8 cellular contexts compared by ENCODE assay signal in genomic region chrX:153968255-153968654, GRCh38. TPM values are rescaled to one million over a fixed set of nuclear protein-coding genes. Genes with fewer than 3 reads are reported as not detected.
DNase-seq lines count a peak whose midpoint lies in the region; ATAC-seq, FAIRE-seq and TF ChIP-seq lines count a peak whose summit lies in the region.

No MANE protein-coding gene starts in this region.

- peaks cover 0 to 1% (median 0%) of the 10 kb centered on the region in 7 donors for H3K9me3 Mint-ChIP-seq in CD4-positive, CD25-positive, alpha-beta regulatory T cell

- no peak for TF ChIP-seq RAD21 in neural cell (conservative IDR thresholded peaks at IDR 0.05)

- no peak for DNase-seq in CD4-positive, CD25-positive, alpha-beta regulatory T cell
- DNase-seq in Karpas-422: no peak
- DNase-seq in coronary artery (ENCODE audit: low spot score): no peak
- no peak for DNase-seq in NCI-H1105 (lab: John Stamatoyannopoulos, UW)
- no peak for DNase-seq in NCI-H345 treated with DMSO at 0.1 percent for 48 hours (lab: John Stamatoyannopoulos, UW; ENCODE audit: unreplicated experiment)
- no peak for DNase-seq in H54 (ENCODE audit: insufficient read length, low spot score)

- TF ChIP-seq CTCF in coronary artery (IDR thresholded peaks at IDR 0.05): no peak
- no peak for TF ChIP-seq CTCF in neural cell (IDR thresholded peaks at IDR 0.05; ENCODE audit: poor library complexity, severe bottlenecking)

- H3K36me3 ChIP-seq in CD4-positive, CD25-positive, alpha-beta regulatory T cell (ENCODE audit: control insufficient read depth, insufficient read depth, low read length): peaks cover 11% of the 10 kb centered on the region
- H3K36me3 ChIP-seq in Karpas-422 (ENCODE audit: insufficient read depth, low read length) (no peaks in the 10 kb centered on the region), neural cell (ENCODE audit: insufficient read depth, low read length) (no peaks in the 10 kb centered on the region)

- TF ChIP-seq POLR2A in H54 (IDR thresholded peaks at IDR 0.05; ENCODE audit: low read depth, low read length): no peak

- H3K27me3 ChIP-seq in CD4-positive, CD25-positive, alpha-beta regulatory T cell (ENCODE audit: control insufficient read depth, insufficient read depth, low read length): no peaks in the 10 kb centered on the region
- H3K27me3 ChIP-seq in Karpas-422 (ENCODE audit: low read length) (no peaks in the 10 kb centered on the region), neural cell (ENCODE audit: insufficient read depth, low read depth, low read length) (no peaks in the 10 kb centered on the region)

- H2AFZ ChIP-seq in Karpas-422 (ENCODE audit: low read length): no peak overlapping the region
- H2AFZ ChIP-seq in neural cell (ENCODE audit: low read depth, low read length): no peak overlapping the region

- peaks cover 4% of the 10 kb centered on the region for H3K36me3 Mint-ChIP-seq in CD4-positive, CD25-positive, alpha-beta regulatory T cell

- no peak for TF ChIP-seq EP300 in neural cell (conservative IDR thresholded peaks at IDR 0.05; ENCODE audit: poor library complexity, severe bottlenecking)

- peaks cover 11% of the 10 kb centered on the region; the same call in 1 of the 2 replicates for H4K20me1 ChIP-seq in Karpas-422 (ENCODE audit: insufficient read depth, low read depth, low read length)
- H4K20me1 ChIP-seq in neural cell (ENCODE audit: insufficient read depth): no peaks in the 10 kb centered on the region

- peak overlapping the region; percentile 73 for H3K4me3 ChIP-seq in CD4-positive, CD25-positive, alpha-beta regulatory T cell (ENCODE audit: low read depth, low read length)
- peak overlapping the region; percentile 87 for H3K4me3 ChIP-seq in Karpas-422 (ENCODE audit: low read length)
- H3K4me3 ChIP-seq in coronary artery: peak overlapping the region; percentile 87
- H3K4me3 ChIP-seq in neural cell (ENCODE audit: low read length): peak overlapping the region; percentile 85

- H3K27ac ChIP-seq in CD4-positive, CD25-positive, alpha-beta regulatory T cell (ENCODE audit: insufficient read depth, low read length, poor library complexity, severe bottlenecking): peak overlapping the region; percentile 97
- H3K27ac ChIP-seq in Karpas-422 (ENCODE audit: low read length) (peak overlapping the region; percentile 95), coronary artery (peak overlapping the region; percentile 99), neural cell (ENCODE audit: low read length) (peak overlapping the region; percentile 98)

- ATAC-seq in CD4-positive, CD25-positive, alpha-beta regulatory T cell (ENCODE audit: low read depth in 2 of 2): no peak
- no peak for ATAC-seq in GM19035 (IDR thresholded peaks at IDR 0.05; ENCODE audit: unreplicated experiment)

- H3K27ac Mint-ChIP-seq in CD4-positive, CD25-positive, alpha-beta regulatory T cell: peak overlapping the region; percentile 89 to 97 (median 94)

- peak overlapping the region; percentile 89 to 100 (median 98) for H3K4me3 Mint-ChIP-seq in CD4-positive, CD25-positive, alpha-beta regulatory T cell

- H3K9me3 ChIP-seq in CD4-positive, CD25-positive, alpha-beta regulatory T cell (ENCODE audit: control insufficient read depth in 2 of 2, low read length in 2 of 2): no peaks in the 10 kb centered on the region
- no peaks in the 10 kb centered on the region for H3K9me3 ChIP-seq in Karpas-422 (ENCODE audit: low read length)
- no peaks in the 10 kb centered on the region for H3K9me3 ChIP-seq in neural cell (ENCODE audit: low read length)

- H3K4me1 Mint-ChIP-seq in CD4-positive, CD25-positive, alpha-beta regulatory T cell: peaks cover 0 to 55% (median 12%) of the 10 kb centered on the region in 4 donors

- H3K9ac ChIP-seq in Karpas-422 (ENCODE audit: low read length) (peak overlapping the region; percentile 97), neural cell (ENCODE audit: low read length) (peak overlapping the region; percentile 98)

- H3K4me2 ChIP-seq in Karpas-422 (ENCODE audit: low read depth, low read length, poor library complexity, severe bottlenecking) (peak overlapping the region; percentile 90), neural cell (ENCODE audit: low read length) (peak overlapping the region; percentile 55)

- no peaks in the 10 kb centered on the region for H3K9me2 ChIP-seq in Karpas-422 (replicated peaks; ENCODE audit: insufficient read depth, low read length)
- no peaks in the 10 kb centered on the region for H3K9me2 ChIP-seq in neural cell (ENCODE audit: insufficient read depth, low read length)

- H3K27me3 Mint-ChIP-seq in CD4-positive, CD25-positive, alpha-beta regulatory T cell: peaks cover 4% of the 10 kb centered on the region

- no peaks in the 10 kb centered on the region for H3F3A ChIP-seq in neural cell (ENCODE audit: insufficient read depth, low read length, poor library complexity, severe bottlenecking)

- no peak for FAIRE-seq in H54 (lab: Jason Lieb, UNC)

- peaks cover 45% of the 10 kb centered on the region for H3K4me1 ChIP-seq in CD4-positive, CD25-positive, alpha-beta regulatory T cell (ENCODE audit: control insufficient read depth, insufficient read depth, low read length, poor library complexity, severe bottlenecking)
- peaks cover 32% of the 10 kb centered on the region for H3K4me1 ChIP-seq in Karpas-422 (ENCODE audit: low read length)

- peaks cover 53% of the 10 kb centered on the region for H3K79me2 ChIP-seq in Karpas-422 (ENCODE audit: low read length)
- H3K79me2 ChIP-seq in neural cell (replicated peaks; ENCODE audit: insufficient read depth, low read length): peaks cover 33% of the 10 kb centered on the region

TF ChIP-seq in neural cell, 6 proteins besides CTCF, POLR2A, EP300 and RAD21:
- TF ChIP-seq TAF1 (IDR thresholded peaks at IDR 0.05; ENCODE audit: low read depth): no peak
- TF ChIP-seq SMC3 (conservative IDR thresholded peaks at IDR 0.05; ENCODE audit: poor library complexity): no peak
- no peak for TF ChIP-seq POLR2AphosphoS5 (IDR thresholded peaks at IDR 0.05)
- no peak for TF ChIP-seq REST (IDR thresholded peaks at IDR 0.05; ENCODE audit: borderline replicate concordance)
- TF ChIP-seq MXI1 (conservative IDR thresholded peaks at IDR 0.05; ENCODE audit: poor library complexity, severe bottlenecking): no peak
TF ChIP-seq in neural cell: peak in this region for 0.

RNA-seq across cellular contexts. Expression of gene HCFC1, which starts 3.4 kb away (rescaled TPM):
- total RNA-seq in CD4-positive, CD25-positive, alpha-beta regulatory T cell: 71.6 TPM
- polyA plus RNA-seq in CD4-positive, CD25-positive, alpha-beta regulatory T cell: 1 to 10 TPM; 3.0 to 4.3 (median 3.6) TPM
- 16.8 and 29.4 TPM in 2 replicates for total RNA-seq in Karpas-422 (2014; rRNA removed; shearing (Covaris generic); ENCODE audit: low replicate concordance)
- 7.3 and 10.3 TPM in 2 replicates for polyA plus RNA-seq in neural cell
- polyA minus RNA-seq in neural cell: 25.5 and 29.9 TPM in 2 replicates

RNA-seq across cellular contexts. Expression of gene TMEM187, which starts 4.3 kb away (rescaled TPM):
- 6.0 TPM for total RNA-seq in CD4-positive, CD25-positive, alpha-beta regulatory T cell
- polyA plus RNA-seq in CD4-positive, CD25-positive, alpha-beta regulatory T cell: 10 to 100 TPM; 16.1 to 21.0 (median 17.7) TPM
- 1.5 and 3.9 TPM in 2 replicates for total RNA-seq in Karpas-422 (2014; rRNA removed; shearing (Covaris generic); ENCODE audit: low replicate concordance)
- 5.2 and 6.3 TPM in 2 replicates for polyA plus RNA-seq in neural cell
- 3.0 and 5.4 TPM in 2 replicates for polyA minus RNA-seq in neural cell

RNA-seq across cellular contexts. Expression of gene RENBP, which starts 23.8 kb away (rescaled TPM):
- 15.3 TPM for total RNA-seq in CD4-positive, CD25-positive, alpha-beta regulatory T cell
- 1 to 10 TPM in 2 of 4 donors, under 1 TPM in 2; 0.62 to 1.9 (median 1.1) TPM for polyA plus RNA-seq in CD4-positive, CD25-positive, alpha-beta regulatory T cell
- total RNA-seq in Karpas-422 (2014; rRNA removed; shearing (Covaris generic); ENCODE audit: low replicate concordance): 0.22 and 0.26 TPM in 2 replicates
- 0.89 and 2.5 TPM in 2 replicates for polyA plus RNA-seq in neural cell
- 1.2 and 2.4 TPM in 2 replicates for polyA minus RNA-seq in neural cell

RNA-seq across cellular contexts. Expression of gene NAA10, which starts 33.4 kb away (rescaled TPM):
- total RNA-seq in CD4-positive, CD25-positive, alpha-beta regulatory T cell: 70.0 TPM
- 10 to 100 TPM; 72.4 to 99.8 (median 82.3) TPM for polyA plus RNA-seq in CD4-positive, CD25-positive, alpha-beta regulatory T cell
- total RNA-seq in Karpas-422 (2014; rRNA removed; shearing (Covaris generic); ENCODE audit: low replicate concordance): 103 and 144 TPM in 2 replicates
- 117 and 159 TPM in 2 replicates for polyA plus RNA-seq in neural cell
- 35.5 and 40.4 TPM in 2 replicates for polyA minus RNA-seq in neural cell

RNA-seq across cellular contexts. Expression of gene ARHGAP4, which starts 42.2 kb away (rescaled TPM):
- total RNA-seq in CD4-positive, CD25-positive, alpha-beta regulatory T cell: 459 TPM
- 10 to 100 TPM; 73.5 to 89.9 (median 80.2) TPM for polyA plus RNA-seq in CD4-positive, CD25-positive, alpha-beta regulatory T cell
- total RNA-seq in Karpas-422 (2014; rRNA removed; shearing (Covaris generic); ENCODE audit: low replicate concordance): 104 and 218 TPM in 2 replicates
- 11.2 and 12.1 TPM in 2 replicates for polyA plus RNA-seq in neural cell
- 2.9 and 5.3 TPM in 2 replicates for polyA minus RNA-seq in neural cell

Comparison
In these comparisons a context has a peak if more than half of its experiments do, and no peak if none do; other contexts are left out.
1. RNA of gene RENBP, which starts 23.8 kb away (total RNA-seq): 15.3 TPM in CD4-positive, CD25-positive, alpha-beta regulatory T cell (single experiment); 0.22 to 0.26 TPM in Karpas-422; every median in the first group is over 10 times any median in the second.
2. Peak in every context shown above with its lines, with median percentiles within 50 percentile points of each other: H3K27ac ChIP-seq and H3K4me3 ChIP-seq.